26 cellular contexts compared by ENCODE assay signal in the genomic region with DNA sequence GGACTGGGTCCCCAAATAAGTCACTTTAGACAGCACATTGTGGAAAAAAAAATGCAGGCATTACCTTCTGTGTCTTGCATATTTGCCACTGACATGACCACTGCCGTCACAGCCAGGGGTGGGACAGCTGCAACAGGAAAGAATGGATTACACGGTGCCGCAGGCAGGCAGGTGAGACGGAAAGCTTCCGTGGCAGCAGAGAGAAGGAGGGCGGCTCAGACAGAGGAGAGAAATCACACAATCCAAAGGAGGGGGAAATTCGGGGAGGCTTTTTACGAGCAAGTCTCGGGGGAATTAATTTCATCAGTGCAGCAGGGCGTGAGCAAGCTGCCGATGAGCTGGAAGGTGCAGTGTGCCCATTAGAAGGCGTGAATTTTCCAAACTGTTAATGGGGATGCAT.
A peak's percentile ranks its signal among the peaks of the same experiment; 100 is the strongest.
DNase-seq lines count a peak whose midpoint lies in the region; ATAC-seq and TF ChIP-seq lines count a peak whose summit lies in the region.
"Had no signal": no experiment of that assay in that cellular context is flagged by ENCODE, and none has a peak within 500 bp of the region (broad histone marks: within the 10 kb centered on the region; RNA-seq: fewer than 3 reads in every experiment).

No MANE protein-coding gene starts in this region.

- no peak overlapping the region for H3K27ac Mint-ChIP-seq in osteocyte (ENCODE audit: unreplicated experiment)
- H3K27ac Mint-ChIP-seq: activated CD8-positive, alpha-beta memory T cell treated with anti-CD3 and anti-CD28 coated beads, Interleukin-2, amount 10 ng/mL, durations not matched to agents 7 days and 5 days; activated naive CD8-positive, alpha-beta T cell treated with anti-CD3 and anti-CD28 coated beads, Interleukin-2, amount 10 ng/mL, durations not matched to agents 7 days and 5 days; CD4-positive, alpha-beta memory T cell; effector memory CD8-positive, alpha-beta T cell; T-cell had no signal

- no peaks in the 10 kb centered on the region for H3K36me3 Mint-ChIP-seq in osteocyte (ENCODE audit: unreplicated experiment)
- H3K36me3 Mint-ChIP-seq: activated CD8-positive, alpha-beta memory T cell treated with anti-CD3 and anti-CD28 coated beads, Interleukin-2, amount 10 ng/mL, durations not matched to agents 7 days and 5 days; activated naive CD8-positive, alpha-beta T cell treated with anti-CD3 and anti-CD28 coated beads, Interleukin-2, amount 10 ng/mL, durations not matched to agents 7 days and 5 days; CD4-positive, alpha-beta memory T cell; T-cell had no signal

- H3K4me1 Mint-ChIP-seq in osteocyte (ENCODE audit: unreplicated experiment) = peaks cover 37% of the 10 kb centered on the region
- H3K4me1 Mint-ChIP-seq: activated CD8-positive, alpha-beta memory T cell treated with anti-CD3 and anti-CD28 coated beads, Interleukin-2, amount 10 ng/mL, durations not matched to agents 7 days and 5 days; activated naive CD8-positive, alpha-beta T cell treated with anti-CD3 and anti-CD28 coated beads, Interleukin-2, amount 10 ng/mL, durations not matched to agents 7 days and 5 days; CD4-positive, alpha-beta memory T cell; central memory CD8-positive, alpha-beta T cell; T-cell had no signal

- no peak for TF ChIP-seq CTCF in osteocyte (IDR thresholded peaks at IDR 0.05)

- H3K9me3 Mint-ChIP-seq in osteocyte (ENCODE audit: unreplicated experiment) = peaks cover 4% of the 10 kb centered on the region
- H3K9me3 Mint-ChIP-seq: activated naive CD8-positive, alpha-beta T cell treated with anti-CD3 and anti-CD28 coated beads, Interleukin-2, amount 10 ng/mL, durations not matched to agents 7 days and 5 days; activated T-cell treated with anti-CD3 and anti-CD28 coated beads, Interleukin-2, amount 50 U/mL, for 4 hours; neural crest cell; T-cell had no signal

- no peak for ATAC-seq in GM19023 (IDR thresholded peaks at IDR 0.05; ENCODE audit: unreplicated experiment)
- ATAC-seq in HG02870 (IDR thresholded peaks at IDR 0.05; ENCODE audit: unreplicated experiment) = no peak
- ATAC-seq: activated CD8-positive, alpha-beta memory T cell treated with anti-CD3 and anti-CD28 coated beads, Interleukin-2, amount 10 ng/mL, durations not matched to agents 7 days and 5 days; activated T-cell treated with anti-CD3 and anti-CD28 coated beads, Interleukin-2, amount 50 U/mL, for 4 hours; effector memory CD8-positive, alpha-beta T cell; T-cell had no signal

- H3K27me3 Mint-ChIP-seq in osteocyte (ENCODE audit: unreplicated experiment) = no peaks in the 10 kb centered on the region

- DNase-seq in NCI-H146 (lab: John Stamatoyannopoulos, UW) = peak; percentile 29
- DNase-seq in NCI-H146 treated with DMSO at 0.1 percent for 48 hours (lab: John Stamatoyannopoulos, UW; ENCODE audit: unreplicated experiment) = no peak
- DNase-seq in NCI-H1694 (lab: John Stamatoyannopoulos, UW) = peak; percentile 98
- peak; percentile 24 for DNase-seq in SW480 (ENCODE audit: low spot score)
- peak; percentile 53 for DNase-seq in osteocyte (ENCODE audit: extremely low spot score, unreplicated experiment)
- DNase-seq in stimulated activated CD4-positive, alpha-beta T cell treated with anti-CD3 and anti-CD28 coated beads, Interleukin-4, amount 100 ng/mL, for 4 hours = no peak
- DNase-seq: activated CD4-positive, alpha-beta T cell treated with anti-CD3 and anti-CD28 coated beads, Interleukin-2, amount 50 U/mL, for 4 hours; activated CD4-positive, CD25-positive, alpha-beta regulatory T cell; activated CD8-positive, alpha-beta memory T cell treated with anti-CD3 and anti-CD28 coated beads, Interleukin-2, amount 10 ng/mL, durations not matched to agents 7 days and 5 days; activated gamma-delta T cell; activated naive CD8-positive, alpha-beta T cell treated with anti-CD3 and anti-CD28 coated beads, Interleukin-2, amount 10 ng/mL, durations not matched to agents 7 days and 5 days; activated T-cell treated with anti-CD3 and anti-CD28 coated beads, Interleukin-2, amount 50 U/mL, for 4 hours; CD4-positive, alpha-beta memory T cell; effector memory CD8-positive, alpha-beta T cell; KG1; left ventricle myocardium inferior; mesendoderm; MG63; NCI-H1105 treated with DMSO at 0.1 percent for 48 hours; NCI-H774; stimulated activated naive CD4-positive, alpha-beta T cell treated with Interleukin-2 at 50 U/mL for 16 hours; T-cell had no signal

- H3K4me3 Mint-ChIP-seq in osteocyte (ENCODE audit: unreplicated experiment) = no peak overlapping the region
- H3K4me3 Mint-ChIP-seq: activated CD8-positive, alpha-beta memory T cell treated with anti-CD3 and anti-CD28 coated beads, Interleukin-2, amount 10 ng/mL, durations not matched to agents 7 days and 5 days; activated naive CD8-positive, alpha-beta T cell treated with anti-CD3 and anti-CD28 coated beads, Interleukin-2, amount 10 ng/mL, durations not matched to agents 7 days and 5 days; activated T-cell treated with anti-CD3 and anti-CD28 coated beads, Interleukin-2, amount 50 U/mL, for 4 hours; CD4-positive, alpha-beta memory T cell; central memory CD8-positive, alpha-beta T cell; effector memory CD8-positive, alpha-beta T cell; neural crest cell; T-cell had no signal

Comparison
In these comparisons a context has a peak if more than half of its experiments do, and no peak if none do; other contexts are left out.
1. DNase-seq: peak in NCI-H146 (single experiment), NCI-H1694 (single experiment), SW480 (single experiment) and osteocyte (single experiment); none in NCI-H146 treated with DMSO at 0.1 percent for 48 hours (single experiment) and stimulated activated CD4-positive, alpha-beta T cell treated with anti-CD3 and anti-CD28 coated beads, Interleukin-4, amount 100 ng/mL, for 4 hours (0 of 2).